In the genomic region with DNA sequence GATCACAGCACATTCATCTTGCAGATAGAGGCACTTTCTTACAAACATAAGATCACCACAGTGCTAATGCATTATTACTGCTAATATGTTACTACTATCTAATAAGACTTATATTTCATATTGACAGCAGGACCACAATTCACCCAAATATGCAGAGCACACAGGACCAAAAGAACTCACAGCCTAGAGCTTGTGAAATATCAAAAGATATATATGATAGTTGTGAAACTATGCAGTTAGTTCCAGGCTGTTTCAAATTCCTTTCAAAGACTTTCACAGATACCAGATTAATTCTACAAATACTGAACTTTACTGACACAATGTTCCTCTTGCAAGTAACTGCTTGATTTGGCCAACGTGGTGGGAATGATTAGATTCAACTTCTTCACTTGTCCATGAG, we compare ENCODE assay signal across 21 cellular contexts. TPM values are rescaled to one million over a fixed set of nuclear protein-coding genes. Genes with fewer than 3 reads are reported as not detected.
"Had no signal": no experiment of that assay in that cellular context is flagged by ENCODE, and none has a peak within 500 bp of the region (broad histone marks: within the 10 kb centered on the region; RNA-seq: fewer than 3 reads in every experiment).

No MANE protein-coding gene starts in this region.

- H3K27ac ChIP-seq: coronary artery, esophagus muscularis mucosa, foreskin keratinocyte, gastroesophageal sphincter, heart right ventricle, left lung, lower lobe of right lung had no signal

- H3K9me3 Mint-ChIP-seq: mesothelial cell of epicardium; naive thymus-derived CD4-positive, alpha-beta T cell; natural killer cell had no signal

- H3K27me3 ChIP-seq: dorsolateral prefrontal cortex, esophagus muscularis mucosa, gastroesophageal sphincter, left lung had no signal

- H3K4me3 ChIP-seq: coronary artery, dorsolateral prefrontal cortex, esophagus muscularis mucosa, gastroesophageal sphincter, heart right ventricle, left lung, lower lobe of right lung, mucosa of descending colon had no signal

- H3K36me3 ChIP-seq: esophagus muscularis mucosa, gastroesophageal sphincter, heart right ventricle, left lung, lower lobe of right lung had no signal

- ATAC-seq: foreskin keratinocyte; gastroesophageal sphincter; heart right ventricle; left cardiac atrium; left lung; left ventricle myocardium superior; lower lobe of right lung; mucosa of descending colon; naive thymus-derived CD4-positive, alpha-beta T cell; natural killer cell had no signal

- H3K4me1 ChIP-seq: esophagus muscularis mucosa, foreskin keratinocyte, gastroesophageal sphincter, heart right ventricle, left lung, lower lobe of right lung had no signal

- H3K4me1 Mint-ChIP-seq: mesothelial cell of epicardium; naive thymus-derived CD4-positive, alpha-beta T cell; natural killer cell had no signal

- H3K9me3 ChIP-seq: esophagus muscularis mucosa, gastroesophageal sphincter, heart right ventricle, left lung, lower lobe of right lung, mucosa of descending colon had no signal

- DNase-seq: dermis blood vessel endothelial cell; dorsolateral prefrontal cortex; effector CD4-positive, alpha-beta T cell; effector memory CD4-positive, alpha-beta T cell; foreskin keratinocyte; heart right ventricle; hippocampal formation; left cardiac atrium; left lung; left ventricle myocardium superior; lower lobe of right lung; mesenchymal stem cell; mucosa of descending colon; naive thymus-derived CD4-positive, alpha-beta T cell; natural killer cell had no signal

- H3K36me3 Mint-ChIP-seq: mesothelial cell of epicardium, natural killer cell had no signal

- H3K27ac Mint-ChIP-seq: mesothelial cell of epicardium; naive thymus-derived CD4-positive, alpha-beta T cell; natural killer cell had no signal

- H3K4me3 Mint-ChIP-seq: mesothelial cell of epicardium; naive thymus-derived CD4-positive, alpha-beta T cell; natural killer cell had no signal

RNA-seq across cellular contexts. Expression of a gene that starts 23.0 kb away (rescaled TPM):
- total RNA-seq: endothelial cell of umbilical vein, left ventricle myocardium superior, lower leg skin had no signal
- polyA plus RNA-seq: endothelial cell of umbilical vein had no signal
